34 cellular contexts compared by ENCODE assay signal in the genomic region with DNA sequence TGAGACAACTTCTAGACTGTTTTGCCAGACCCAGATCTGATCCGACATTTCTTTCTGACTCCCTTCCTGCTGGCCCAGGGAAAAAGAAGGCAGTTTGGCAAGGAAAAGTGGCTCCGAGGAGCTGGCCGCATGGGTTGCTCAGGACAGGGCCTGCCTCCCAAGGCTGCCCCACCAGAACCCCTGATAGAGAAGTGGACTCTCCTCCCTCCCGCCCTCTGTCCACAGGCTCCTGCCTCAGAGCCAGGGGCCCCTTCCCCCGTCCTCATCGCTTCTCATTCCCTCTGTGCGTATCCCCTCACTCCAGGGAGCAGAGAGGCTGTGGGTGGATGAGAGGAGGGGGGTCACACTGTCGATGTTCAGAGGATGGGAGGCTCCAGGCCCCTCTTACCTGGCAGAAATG.
DNase-seq lines count a peak whose midpoint lies in the region; ATAC-seq, FAIRE-seq and TF ChIP-seq lines count a peak whose summit lies in the region.
"Had no signal": no experiment of that assay in that cellular context is flagged by ENCODE, and none has a peak within 500 bp of the region (broad histone marks: within the 10 kb centered on the region; RNA-seq: fewer than 3 reads in every experiment).

No MANE protein-coding gene starts in this region.

- H3K36me3 ChIP-seq in ascending aorta = peaks cover 100% of the 10 kb centered on the region in 2 donors
- peaks cover 89% of the 10 kb centered on the region for H3K36me3 ChIP-seq in osteoblast (ENCODE audit: insufficient read depth, low read length)
- H3K36me3 ChIP-seq in thyroid gland = peaks cover 72 to 88% of the 10 kb centered on the region in 2 donors
- H3K36me3 ChIP-seq: neutrophil had no signal

- 85 to 86% methylated on average over 8 of the region's 8 CpGs for WGBS in thyroid gland, 2 donors

- TF ChIP-seq CTCF in ascending aorta (IDR thresholded peaks at IDR 0.05) (no peak), osteoblast (IDR thresholded peaks at IDR 0.05; ENCODE audit: extremely low read depth, low read depth, low read length) (no peak), thyroid gland (IDR thresholded peaks at IDR 0.05) (no peak), osteocyte (IDR thresholded peaks at IDR 0.05) (no peak)

- H3K4me3 ChIP-seq in ascending aorta (no peak overlapping the region), osteoblast (ENCODE audit: insufficient read depth, low read length) (no peak overlapping the region), thyroid gland (replicated peaks in 1 of 3) (no peak overlapping the region)
- H3K4me3 ChIP-seq: body of pancreas, dorsolateral prefrontal cortex, MG63, skin epidermis had no signal

- peaks cover 19 to 72% of the 10 kb centered on the region in 2 donors for H3K4me1 ChIP-seq in ascending aorta
- peaks cover 9% of the 10 kb centered on the region for H3K4me1 ChIP-seq in osteoblast (ENCODE audit: insufficient read depth, low read length)
- H3K4me1 ChIP-seq in thyroid gland = peaks cover 29 to 46% of the 10 kb centered on the region in 2 donors

- H3K36me3 Mint-ChIP-seq in osteocyte (ENCODE audit: unreplicated experiment) = peaks cover 49% of the 10 kb centered on the region
- H3K36me3 Mint-ChIP-seq: CD8-positive, alpha-beta T cell; naive B cell had no signal

- H3K27ac ChIP-seq in ascending aorta = peak overlapping the region; percentile 76 to 98
- no peak overlapping the region for H3K27ac ChIP-seq in osteoblast (ENCODE audit: low read depth, low read length)
- peak overlapping the region in 2 of 3 donors; percentile 50 to 72 for H3K27ac ChIP-seq in thyroid gland
- H3K27ac ChIP-seq: HL-60, neutrophil had no signal

- H3K79me2 ChIP-seq in osteoblast (ENCODE audit: insufficient read depth, low read length) = peaks cover 9% of the 10 kb centered on the region

- no peak for FAIRE-seq in GM12892 (lab: Jason Lieb, UNC)

- H3K9me3 ChIP-seq in ascending aorta (no peaks in the 10 kb centered on the region), osteoblast (ENCODE audit: low read depth, low read length) (no peaks in the 10 kb centered on the region), thyroid gland (no peaks in the 10 kb centered on the region)
- H3K9me3 ChIP-seq: BE2C, body of pancreas, MG63, neutrophil had no signal

- H3K4me1 Mint-ChIP-seq in osteocyte (ENCODE audit: unreplicated experiment) = peaks cover 14% of the 10 kb centered on the region
- H3K4me1 Mint-ChIP-seq: activated naive CD8-positive, alpha-beta T cell treated with anti-CD3 and anti-CD28 coated beads, Interleukin-2, amount 50 U/mL, for 24 hours; H9; mesothelial cell of epicardium; naive B cell had no signal

- H3K9me3 Mint-ChIP-seq in osteocyte (ENCODE audit: unreplicated experiment) = no peaks in the 10 kb centered on the region
- H3K9me3 Mint-ChIP-seq: activated naive CD8-positive, alpha-beta T cell treated with anti-CD3 and anti-CD28 coated beads, Interleukin-2, amount 50 U/mL, for 24 hours; activated T-cell treated with anti-CD3 and anti-CD28 coated beads, Interleukin-2, amount 50 U/mL, for 72 hours; CD8-positive, alpha-beta T cell; H9; mesothelial cell of epicardium; naive B cell had no signal

- H3K27me3 Mint-ChIP-seq in osteocyte (ENCODE audit: unreplicated experiment) = no peaks in the 10 kb centered on the region
- H3K27me3 Mint-ChIP-seq: activated naive CD8-positive, alpha-beta T cell treated with anti-CD3 and anti-CD28 coated beads, Interleukin-2, amount 50 U/mL, for 24 hours had no signal

- ATAC-seq in left cardiac atrium (no peak), left colon (no peak)
- ATAC-seq: activated naive CD8-positive, alpha-beta T cell treated with anti-CD3 and anti-CD28 coated beads, Interleukin-2, amount 50 U/mL, for 24 hours; activated T-cell treated with anti-CD3 and anti-CD28 coated beads, Interleukin-2, amount 50 U/mL, for 72 hours; body of pancreas; CD8-positive, alpha-beta T cell had no signal

- H3K4me2 ChIP-seq in osteoblast (ENCODE audit: insufficient read depth, low read length) = no peak overlapping the region

- H3K27me3 ChIP-seq in ascending aorta = no peaks in the 10 kb centered on the region
- H3K27me3 ChIP-seq in osteoblast (ENCODE audit: insufficient read depth, low read length) = no peaks in the 10 kb centered on the region
- no peaks in the 10 kb centered on the region for H3K27me3 ChIP-seq in thyroid gland
- H3K27me3 ChIP-seq: BE2C, body of pancreas, dorsolateral prefrontal cortex, MG63, neutrophil had no signal

- intact Hi-C loops in ascending aorta (cut with DNase I) (no loop called here), left cardiac atrium (cut with DNase I) (loop anchor here (5.0 kb wide), 2 partner anchors 35 to 95 kb away; no protein-coding TSS in a partner anchor), thyroid gland (cut with DNase I) (loop anchor here (5.0 kb wide), 1 partner anchor 45 kb away; no protein-coding TSS in a partner anchor), left colon (cut with DNase I, micrococcal nuclease) (no loop called here)

- DNase-seq in ascending aorta (ENCODE audit: low spot score in 2 of 2) (no peak), left cardiac atrium (peak; percentile 16), osteoblast (ENCODE audit: insufficient read length, low spot score, missing footprints) (peak; percentile 29), thyroid gland (no peak), osteocyte (ENCODE audit: extremely low spot score, unreplicated experiment) (no peak), left colon (no peak), GM12892 (ENCODE audit: insufficient read length) (no peak), NCI-H1694 treated with DMSO at 0.1 percent for 48 hours (lab: John Stamatoyannopoulos, UW) (no peak)
- DNase-seq: activated CD4-positive, alpha-beta T cell treated with anti-CD3 and anti-CD28 coated beads, Interleukin-2, amount 50 U/mL, for 48 hours; activated CD4-positive, CD25-positive, alpha-beta regulatory T cell treated with anti-CD3 and anti-CD28 coated beads, Interleukin-2, amount 50 U/mL, for 72 hours; activated naive CD4-positive, alpha-beta T cell; activated naive CD8-positive, alpha-beta T cell treated with anti-CD3 and anti-CD28 coated beads, Interleukin-2, amount 50 U/mL, for 24 hours; activated T-cell treated with anti-CD3 and anti-CD28 coated beads, Interleukin-2, amount 50 U/mL, for 72 hours; BE2C; body of pancreas; CD8-positive, alpha-beta T cell; cerebellar nuclear complex; dorsolateral prefrontal cortex; H9; hypothalamus; KG1; MG63; naive B cell; NCI-H1105 treated with DMSO at 0.1 percent for 48 hours; NCI-H2029 treated with DMSO at 0.1 percent for 48 hours; NCI-H526; NK-92 treated with Interleukin-12 subunit alpha and Interleukin-12 subunit beta, amount 100 ng/mL, for 24 hours; SIG-M5; stimulated activated naive CD4-positive, alpha-beta T cell had no signal

- no peak overlapping the region for H3K27ac Mint-ChIP-seq in osteocyte (ENCODE audit: unreplicated experiment)
- H3K27ac Mint-ChIP-seq: activated naive CD8-positive, alpha-beta T cell treated with anti-CD3 and anti-CD28 coated beads, Interleukin-2, amount 50 U/mL, for 24 hours; activated T-cell treated with anti-CD3 and anti-CD28 coated beads, Interleukin-2, amount 50 U/mL, for 72 hours; CD8-positive, alpha-beta T cell; H9; mesothelial cell of epicardium; naive B cell; progenitor cell of endocrine pancreas had no signal

- TF ChIP-seq POLR2A in thyroid gland (IDR thresholded peaks at IDR 0.05) (no peak), GM12892 (IDR thresholded peaks at IDR 0.05; ENCODE audit: low read depth, low read length) (no peak)

- peaks cover 41% of the 10 kb centered on the region for H4K20me1 ChIP-seq in osteoblast (ENCODE audit: insufficient read depth, low read length)

- no peak overlapping the region for H3K4me3 Mint-ChIP-seq in osteocyte (ENCODE audit: unreplicated experiment)
- H3K4me3 Mint-ChIP-seq: activated naive CD8-positive, alpha-beta T cell treated with anti-CD3 and anti-CD28 coated beads, Interleukin-2, amount 50 U/mL, for 24 hours; activated T-cell treated with anti-CD3 and anti-CD28 coated beads, Interleukin-2, amount 50 U/mL, for 72 hours; CD8-positive, alpha-beta T cell; H9; mesothelial cell of epicardium; naive B cell had no signal

- H2AFZ ChIP-seq in osteoblast (ENCODE audit: low read length) = no peak overlapping the region

Comparison
In these comparisons a context has a peak if more than half of its experiments do, and no peak if none do; other contexts are left out.
1. DNase-seq: peak in left cardiac atrium (single experiment) and osteoblast (single experiment); none in ascending aorta (0 of 2), thyroid gland (0 of 2), osteocyte (single experiment), left colon (0 of 2), GM12892 (single experiment) and NCI-H1694 treated with DMSO at 0.1 percent for 48 hours (single experiment).
2. intact Hi-C loops: an anchor here in left cardiac atrium (5.0 kb wide) and thyroid gland (5.0 kb wide); none called in ascending aorta and left colon.